7 cellular contexts compared by ENCODE assay signal in the genomic region with DNA sequence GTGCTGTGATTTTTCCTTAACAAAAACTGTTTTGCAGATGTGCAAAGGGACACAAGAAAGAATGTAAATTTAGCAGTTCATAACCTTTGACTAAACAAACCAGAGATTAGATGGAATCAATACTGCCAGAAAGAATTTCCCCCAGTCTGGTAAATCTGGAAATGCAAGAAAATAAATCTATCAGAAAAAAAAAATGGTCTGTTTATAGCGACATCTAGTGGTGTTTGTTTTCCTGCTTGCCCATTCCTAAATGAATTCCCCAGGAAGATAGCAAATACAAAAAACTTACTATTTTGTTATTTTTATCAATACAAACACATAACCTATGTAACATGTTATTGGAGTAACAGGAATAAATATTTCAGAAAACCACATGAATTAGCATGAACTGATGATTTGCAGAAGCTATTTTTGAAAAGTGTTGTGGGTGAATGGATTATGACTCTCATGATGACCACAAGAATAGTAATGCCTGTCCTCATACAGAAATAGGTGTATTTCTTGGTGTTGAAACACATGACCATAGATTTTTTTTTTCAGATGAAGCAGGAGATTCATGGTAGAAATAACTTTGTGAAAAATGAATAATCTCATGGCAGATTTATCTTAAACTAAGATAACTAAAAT.
DNase-seq lines count a peak whose midpoint lies in the region; ATAC-seq and TF ChIP-seq lines count a peak whose summit lies in the region.

No MANE protein-coding gene starts in this region.

- no peaks in the 10 kb centered on the region for H3K4me1 ChIP-seq in colonic mucosa
- peaks cover 6 to 7% of the 10 kb centered on the region in 2 donors for H3K4me1 ChIP-seq in neuronal stem cell (ENCODE audit: control insufficient read depth in 2 of 2, insufficient read depth in 1 of 2, low read depth in 1 of 2, low read length in 2 of 2)

- H3K27me3 ChIP-seq in colonic mucosa (no peaks in the 10 kb centered on the region), neuronal stem cell (ENCODE audit: control insufficient read depth in 3 of 3, insufficient read depth in 3 of 3, low read depth in 1 of 3, low read length in 3 of 3) (no peaks in the 10 kb centered on the region)

- TF ChIP-seq CTCF in GM12875 (IDR thresholded peaks at IDR 0.05; ENCODE audit: borderline replicate concordance, insufficient read depth, low read depth, low read length), result peak; percentile 47; the same call in 1 of the 2 replicates
- TF ChIP-seq CTCF in colonic mucosa (IDR thresholded peaks at IDR 0.05), result peak; percentile 68

- H3K9ac ChIP-seq in colonic mucosa (ENCODE audit: low read depth in 2 of 2, low read length in 2 of 2), result no peak overlapping the region
- H3K9ac ChIP-seq in neuronal stem cell (ENCODE audit: low read depth, low read length, poor library complexity), result no peak overlapping the region

- DNase-seq in NCI-H1694 (lab: John Stamatoyannopoulos, UW) (peak; percentile 14), colonic mucosa (no peak), neuronal stem cell (ENCODE audit: low spot score) (peak; percentile 36), ureter (ENCODE audit: low spot score) (no peak)

- H3K27ac ChIP-seq in colonic mucosa, result no peak overlapping the region
- H3K27ac ChIP-seq in neuronal stem cell (replicated peaks; ENCODE audit: low read length), result no peak overlapping the region

- H3K4me3 ChIP-seq in GM12875 (ENCODE audit: low read depth, low read length) (no peak overlapping the region), colonic mucosa (no peak overlapping the region), neuronal stem cell (ENCODE audit: low read length in 2 of 2) (no peak overlapping the region)

- H3K36me3 ChIP-seq in colonic mucosa (no peaks in the 10 kb centered on the region), neuronal stem cell (replicated peaks in 1 of 2; ENCODE audit: control insufficient read depth in 2 of 2, insufficient read depth in 2 of 2, low read length in 2 of 2) (no peaks in the 10 kb centered on the region)

- no peak overlapping the region for H3K4ac ChIP-seq in neuronal stem cell (ENCODE audit: low read length)

- no peak overlapping the region for H2AK5ac ChIP-seq in neuronal stem cell (ENCODE audit: low read depth, low read length)

- H3K18ac ChIP-seq in neuronal stem cell (ENCODE audit: low read length), result no peak overlapping the region

- no peak overlapping the region for H4K91ac ChIP-seq in neuronal stem cell (ENCODE audit: low read depth, low read length, poor library complexity)

- no peaks in the 10 kb centered on the region for H3K79me1 ChIP-seq in neuronal stem cell (ENCODE audit: low read depth, low read length)

- intact Hi-C loops in colonic mucosa (cut with DNase I), result loop anchor here (5.0 kb wide), 1 partner anchor 1642 kb away; no protein-coding TSS in a partner anchor

- H2BK5ac ChIP-seq in neuronal stem cell (ENCODE audit: low read length), result no peak overlapping the region

- WGBS in neuronal stem cell (ENCODE audit: extremely low coverage in 2 of 2, insufficient read length in 2 of 2, insufficient replicate concordance in 1 of 2), 2 donors, result no CpG with 5 or more reads among the region's 1 CpG

- ATAC-seq in GM21381 (IDR thresholded peaks at IDR 0.05; ENCODE audit: unreplicated experiment), result no peak
- no peak for ATAC-seq in HG02884 (IDR thresholded peaks at IDR 0.05; ENCODE audit: unreplicated experiment)

- no peak overlapping the region for H3K14ac ChIP-seq in neuronal stem cell (ENCODE audit: low read length)

- no peak overlapping the region for H2BK120ac ChIP-seq in neuronal stem cell (ENCODE audit: low read depth, low read length)

- H3K4me2 ChIP-seq in neuronal stem cell (ENCODE audit: insufficient read depth, low read length, poor library complexity, severe bottlenecking), result no peak overlapping the region

- no peak overlapping the region for H4K8ac ChIP-seq in neuronal stem cell (ENCODE audit: low read depth, low read length)

- H2BK15ac ChIP-seq in neuronal stem cell (ENCODE audit: low read length), result no peak overlapping the region

- H2AFZ ChIP-seq in neuronal stem cell (ENCODE audit: low read length), result no peak overlapping the region

- no peaks in the 10 kb centered on the region for H3K9me3 ChIP-seq in colonic mucosa
- H3K9me3 ChIP-seq in neuronal stem cell (replicated peaks in 1 of 2; ENCODE audit: control insufficient read depth in 2 of 2, insufficient read depth in 1 of 2, low read depth in 1 of 2, low read length in 2 of 2), result no peaks in the 10 kb centered on the region

- no peak overlapping the region for H2BK12ac ChIP-seq in neuronal stem cell (ENCODE audit: low read length)

- H3K23ac ChIP-seq in neuronal stem cell (ENCODE audit: low read depth, low read length, poor library complexity), result no peak overlapping the region

Comparison
In these comparisons a context has a peak if more than half of its experiments do, and no peak if none do; other contexts are left out.
1. DNase-seq: peak in NCI-H1694 (single experiment) and neuronal stem cell (single experiment); none in colonic mucosa (single experiment) and ureter (single experiment).